Comparison of ENCODE assay signal across 10 cellular contexts in the genomic region with DNA sequence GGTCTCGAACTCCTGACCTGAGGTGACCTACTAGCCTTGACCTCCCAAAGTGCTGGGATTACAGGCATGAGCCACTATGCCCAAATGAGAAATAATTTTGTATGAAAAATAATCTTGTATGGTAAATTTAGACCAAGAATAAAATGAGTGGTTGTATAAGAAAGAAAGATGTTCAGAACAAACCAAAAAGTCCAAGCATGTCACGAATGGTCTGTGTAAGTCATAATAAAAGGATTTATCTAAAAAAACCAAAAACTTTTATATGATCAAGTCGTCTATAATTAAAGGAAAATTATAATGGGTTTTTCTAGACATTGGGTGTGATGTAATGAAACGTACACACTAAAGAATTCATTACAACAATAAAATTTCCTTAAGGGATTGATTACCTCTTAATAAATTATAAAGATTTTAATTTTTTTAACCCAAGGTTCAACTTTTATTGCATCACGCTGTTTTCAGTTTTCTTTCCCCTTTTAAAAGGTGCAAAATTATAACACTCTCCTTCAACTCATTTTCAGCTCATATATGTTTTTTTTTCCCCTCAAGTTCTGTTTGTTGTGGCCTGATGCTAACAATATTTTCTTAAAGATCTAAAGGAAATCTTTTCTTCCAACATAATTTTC. TPM values are rescaled to one million over a fixed set of nuclear protein-coding genes. Genes with fewer than 3 reads are reported as not detected.
DNase-seq lines count a peak whose midpoint lies in the region; ATAC-seq lines count a peak whose summit lies in the region.
"Had no signal": no experiment of that assay in that cellular context is flagged by ENCODE, and none has a peak within 500 bp of the region (broad histone marks: within the 10 kb centered on the region; RNA-seq: fewer than 3 reads in every experiment).

No MANE protein-coding gene starts in this region.

- DNase-seq in NCI-H1417 (lab: John Stamatoyannopoulos, UW) (peak in 2 of 3 experiments; percentile 37 to 58), NCI-H1417 treated with DMSO at 0.1 percent for 48 hours (lab: John Stamatoyannopoulos, UW) (no peak), EH (ENCODE audit: low read depth) (peak; percentile 13), NCI-H2171 (lab: John Stamatoyannopoulos, UW) (peak; percentile 9), dermis blood vessel endothelial cell (peak; percentile 13)
- DNase-seq: posterior cingulate gyrus had no signal

- ATAC-seq in HG02852 (IDR thresholded peaks at IDR 0.05; ENCODE audit: unreplicated experiment) (no peak), GM21717 (IDR thresholded peaks at IDR 0.05; ENCODE audit: unreplicated experiment) (no peak), HG02610 (IDR thresholded peaks at IDR 0.05; ENCODE audit: unreplicated experiment) (no peak)
- ATAC-seq: foreskin keratinocyte had no signal

RNA-seq across cellular contexts. Expression of gene AQP11, which starts 8.9 kb away (rescaled TPM):
- 0.42 and 0.68 TPM in 2 replicates for total RNA-seq in dermis blood vessel endothelial cell

RNA-seq across cellular contexts. Expression of gene CLNS1A, which starts 56.8 kb away (rescaled TPM):
- 128 and 186 TPM in 2 replicates for total RNA-seq in dermis blood vessel endothelial cell
